Comparison of ENCODE assay signal across 1 cellular context in genomic region chr20:36199293-36200257, GRCh38.
TF ChIP-seq lines count a peak whose summit lies in the region.

No MANE protein-coding gene starts in this region.

TF ChIP-seq in HepG2, 621 proteins besides CTCF, POLR2A, EP300 and RAD21 (continues in another document):
- TF ChIP-seq SNRNP70 (IDR thresholded peaks at IDR 0.05; ENCODE audit: low read depth, low read length) (no peak), KDM3A (CRISPR knock-in tag; IDR thresholded peaks at IDR 0.05; ENCODE audit: low read depth) (0 out of 2 replicates have a peak, but pooled peaks have one; percentile 35), HMG20A (CRISPR knock-in tag; IDR thresholded peaks at IDR 0.05; ENCODE audit: borderline replicate concordance) (no peak), ZNF589 (CRISPR knock-in tag; conservative IDR thresholded peaks at IDR 0.05) (no peak), ADNP (CRISPR knock-in tag; IDR thresholded peaks at IDR 0.05) (no peak), ETS1 (CRISPR knock-in tag; IDR thresholded peaks at IDR 0.05) (no peak), ZNF431 (CRISPR knock-in tag; IDR thresholded peaks at IDR 0.05; ENCODE audit: borderline replicate concordance, low read depth) (no peak), NR1H2 (CRISPR knock-in tag; IDR thresholded peaks at IDR 0.05; ENCODE audit: borderline replicate concordance, low read depth) (no peak), SMAD3 (CRISPR knock-in tag; IDR thresholded peaks at IDR 0.05) (peak; percentile 88), SIX1 (CRISPR knock-in tag; IDR thresholded peaks at IDR 0.05; ENCODE audit: borderline replicate concordance) (no peak), NBN (conservative IDR thresholded peaks at IDR 0.05) (no peak), ZNF446 (CRISPR knock-in tag; IDR thresholded peaks at IDR 0.05) (no peak), MEIS1 (CRISPR knock-in tag; IDR thresholded peaks at IDR 0.05; ENCODE audit: borderline replicate concordance) (peak; percentile 63; the same call in 1 of the 2 replicates), SAFB2 (CRISPR knock-in tag; IDR thresholded peaks at IDR 0.05; ENCODE audit: borderline replicate concordance, low read depth) (0 out of 2 replicates have a peak, but pooled peaks have one; percentile 57), ZNF383 (CRISPR knock-in tag; IDR thresholded peaks at IDR 0.05; ENCODE audit: borderline replicate concordance) (no peak), NKX3-1 (CRISPR knock-in tag; IDR thresholded peaks at IDR 0.05) (no peak), SMARCC2 (IDR thresholded peaks at IDR 0.05) (no peak), ZSCAN31 (CRISPR knock-in tag; IDR thresholded peaks at IDR 0.05; ENCODE audit: low read depth) (no peak), ZNF501 (CRISPR knock-in tag; IDR thresholded peaks at IDR 0.05) (no peak), ZMYM3 (CRISPR knock-in tag; IDR thresholded peaks at IDR 0.05) (no peak), NCOA5 (CRISPR knock-in tag; IDR thresholded peaks at IDR 0.05) (no peak), HOXA3 (CRISPR knock-in tag; IDR thresholded peaks at IDR 0.05) (peak; percentile 31; the same call in 1 of the 2 replicates), CENPBD1 (CRISPR knock-in tag; IDR thresholded peaks at IDR 0.05; ENCODE audit: borderline replicate concordance, low read depth) (no peak), GMEB1 (CRISPR knock-in tag; IDR thresholded peaks at IDR 0.05; ENCODE audit: borderline replicate concordance) (no peak), ZNF674 (CRISPR knock-in tag; IDR thresholded peaks at IDR 0.05; ENCODE audit: low read depth) (no peak), ZBTB49 (CRISPR knock-in tag; IDR thresholded peaks at IDR 0.05; ENCODE audit: borderline replicate concordance) (no peak), FOSL2 (CRISPR knock-in tag; IDR thresholded peaks at IDR 0.05) (peak; percentile 51; the same call in 1 of the 2 replicates), MAZ (IDR thresholded peaks at IDR 0.05; ENCODE audit: borderline replicate concordance, low read depth, low read length) (no peak), MAZ (CRISPR knock-in tag; IDR thresholded peaks at IDR 0.05; ENCODE audit: low read depth) (no peak), ZNF142 (CRISPR knock-in tag; IDR thresholded peaks at IDR 0.05) (no peak), PITX1 (CRISPR knock-in tag; IDR thresholded peaks at IDR 0.05) (peak; percentile 64; the same call in 1 of the 2 replicates), NONO (IDR thresholded peaks at IDR 0.05) (no peak), NONO (CRISPR knock-in tag; conservative IDR thresholded peaks at IDR 0.05) (0 out of 2 replicates have a peak, but pooled peaks have one; percentile 33), PLSCR1 (CRISPR knock-in tag; IDR thresholded peaks at IDR 0.05; ENCODE audit: borderline replicate concordance) (no peak), CHCHD3 (CRISPR knock-in tag; IDR thresholded peaks at IDR 0.05) (no peak)
- TF ChIP-seq, protein P1, sequence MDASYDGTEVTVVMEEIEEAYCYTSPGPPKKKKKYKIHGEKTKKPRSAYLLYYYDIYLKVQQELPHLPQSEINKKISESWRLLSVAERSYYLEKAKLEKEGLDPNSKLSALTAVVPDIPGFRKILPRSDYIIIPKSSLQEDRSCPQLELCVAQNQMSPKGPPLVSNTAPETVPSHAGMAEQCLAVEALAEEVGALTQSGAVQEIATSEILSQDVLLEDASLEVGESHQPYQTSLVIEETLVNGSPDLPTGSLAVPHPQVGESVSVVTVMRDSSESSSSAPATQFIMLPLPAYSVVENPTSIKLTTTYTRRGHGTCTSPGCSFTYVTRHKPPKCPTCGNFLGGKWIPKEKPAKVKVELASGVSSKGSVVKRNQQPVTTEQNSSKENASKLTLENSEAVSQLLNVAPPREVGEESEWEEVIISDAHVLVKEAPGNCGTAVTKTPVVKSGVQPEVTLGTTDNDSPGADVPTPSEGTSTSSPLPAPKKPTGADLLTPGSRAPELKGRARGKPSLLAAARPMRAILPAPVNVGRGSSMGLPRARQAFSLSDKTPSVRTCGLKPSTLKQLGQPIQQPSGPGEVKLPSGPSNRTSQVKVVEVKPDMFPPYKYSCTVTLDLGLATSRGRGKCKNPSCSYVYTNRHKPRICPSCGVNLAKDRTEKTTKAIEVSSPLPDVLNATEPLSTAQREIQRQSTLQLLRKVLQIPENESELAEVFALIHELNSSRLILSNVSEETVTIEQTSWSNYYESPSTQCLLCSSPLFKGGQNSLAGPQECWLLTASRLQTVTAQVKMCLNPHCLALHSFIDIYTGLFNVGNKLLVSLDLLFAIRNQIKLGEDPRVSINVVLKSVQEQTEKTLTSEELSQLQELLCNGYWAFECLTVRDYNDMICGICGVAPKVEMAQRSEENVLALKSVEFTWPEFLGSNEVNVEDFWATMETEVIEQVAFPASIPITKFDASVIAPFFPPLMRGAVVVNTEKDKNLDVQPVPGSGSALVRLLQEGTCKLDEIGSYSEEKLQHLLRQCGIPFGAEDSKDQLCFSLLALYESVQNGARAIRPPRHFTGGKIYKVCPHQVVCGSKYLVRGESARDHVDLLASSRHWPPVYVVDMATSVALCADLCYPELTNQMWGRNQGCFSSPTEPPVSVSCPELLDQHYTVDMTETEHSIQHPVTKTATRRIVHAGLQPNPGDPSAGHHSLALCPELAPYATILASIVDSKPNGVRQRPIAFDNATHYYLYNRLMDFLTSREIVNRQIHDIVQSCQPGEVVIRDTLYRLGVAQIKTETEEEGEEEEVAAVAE (CRISPR knock-in tag; IDR thresholded peaks at IDR 0.05; ENCODE audit: borderline replicate concordance), result peak; percentile 71
- TF ChIP-seq, protein P2, sequence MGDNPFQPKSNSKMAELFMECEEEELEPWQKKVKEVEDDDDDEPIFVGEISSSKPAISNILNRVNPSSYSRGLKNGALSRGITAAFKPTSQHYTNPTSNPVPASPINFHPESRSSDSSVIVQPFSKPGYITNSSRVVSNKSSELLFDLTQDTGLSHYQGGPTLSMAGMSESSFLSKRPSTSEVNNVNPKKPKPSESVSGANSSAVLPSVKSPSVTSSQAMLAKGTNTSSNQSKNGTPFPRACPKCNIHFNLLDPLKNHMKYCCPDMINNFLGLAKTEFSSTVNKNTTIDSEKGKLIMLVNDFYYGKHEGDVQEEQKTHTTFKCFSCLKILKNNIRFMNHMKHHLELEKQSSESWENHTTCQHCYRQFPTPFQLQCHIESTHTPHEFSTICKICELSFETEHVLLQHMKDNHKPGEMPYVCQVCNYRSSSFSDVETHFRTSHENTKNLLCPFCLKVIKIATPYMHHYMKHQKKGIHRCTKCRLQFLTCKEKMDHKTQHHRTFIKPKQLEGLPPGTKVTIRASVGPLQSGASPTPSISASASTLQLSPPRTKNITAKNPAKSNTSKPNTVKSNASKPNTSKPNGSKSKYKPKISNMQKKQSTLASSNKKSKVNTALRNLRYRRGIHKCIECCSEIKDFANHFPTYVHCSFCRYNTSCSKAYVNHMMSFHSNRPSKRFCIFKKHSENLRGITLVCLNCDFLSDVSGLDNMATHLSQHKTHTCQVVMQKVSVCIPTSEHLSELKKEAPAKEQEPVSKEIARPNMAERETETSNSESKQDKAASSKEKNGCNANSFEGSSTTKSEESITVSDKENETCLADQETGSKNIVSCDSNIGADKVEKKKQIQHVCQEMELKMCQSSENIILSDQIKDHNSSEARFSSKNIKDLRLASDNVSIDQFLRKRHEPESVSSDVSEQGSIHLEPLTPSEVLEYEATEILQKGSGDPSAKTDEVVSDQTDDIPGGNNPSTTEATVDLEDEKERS (CRISPR knock-in tag; IDR thresholded peaks at IDR 0.05), result no peak
- TF ChIP-seq, protein P3, sequence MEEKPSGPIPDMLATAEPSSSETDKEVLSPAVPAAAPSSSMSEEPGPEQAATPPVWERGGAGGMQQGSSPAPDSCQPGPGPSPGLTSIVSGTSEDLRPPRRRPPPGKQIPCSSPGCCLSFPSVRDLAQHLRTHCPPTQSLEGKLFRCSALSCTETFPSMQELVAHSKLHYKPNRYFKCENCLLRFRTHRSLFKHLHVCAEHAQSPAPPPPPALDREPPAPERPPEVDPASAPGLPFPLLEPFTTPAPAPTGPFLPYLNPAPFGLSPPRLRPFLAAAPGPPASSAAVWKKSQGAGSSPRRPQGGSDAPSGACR (CRISPR knock-in tag; IDR thresholded peaks at IDR 0.05), result no peak
- TF ChIP-seq, protein P4, sequence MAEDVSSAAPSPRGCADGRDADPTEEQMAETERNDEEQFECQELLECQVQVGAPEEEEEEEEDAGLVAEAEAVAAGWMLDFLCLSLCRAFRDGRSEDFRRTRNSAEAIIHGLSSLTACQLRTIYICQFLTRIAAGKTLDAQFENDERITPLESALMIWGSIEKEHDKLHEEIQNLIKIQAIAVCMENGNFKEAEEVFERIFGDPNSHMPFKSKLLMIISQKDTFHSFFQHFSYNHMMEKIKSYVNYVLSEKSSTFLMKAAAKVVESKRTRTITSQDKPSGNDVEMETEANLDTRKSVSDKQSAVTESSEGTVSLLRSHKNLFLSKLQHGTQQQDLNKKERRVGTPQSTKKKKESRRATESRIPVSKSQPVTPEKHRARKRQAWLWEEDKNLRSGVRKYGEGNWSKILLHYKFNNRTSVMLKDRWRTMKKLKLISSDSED (CRISPR knock-in tag; IDR thresholded peaks at IDR 0.05), result no peak
